ENCODE assay signal across 9 cellular contexts in the genomic region with DNA sequence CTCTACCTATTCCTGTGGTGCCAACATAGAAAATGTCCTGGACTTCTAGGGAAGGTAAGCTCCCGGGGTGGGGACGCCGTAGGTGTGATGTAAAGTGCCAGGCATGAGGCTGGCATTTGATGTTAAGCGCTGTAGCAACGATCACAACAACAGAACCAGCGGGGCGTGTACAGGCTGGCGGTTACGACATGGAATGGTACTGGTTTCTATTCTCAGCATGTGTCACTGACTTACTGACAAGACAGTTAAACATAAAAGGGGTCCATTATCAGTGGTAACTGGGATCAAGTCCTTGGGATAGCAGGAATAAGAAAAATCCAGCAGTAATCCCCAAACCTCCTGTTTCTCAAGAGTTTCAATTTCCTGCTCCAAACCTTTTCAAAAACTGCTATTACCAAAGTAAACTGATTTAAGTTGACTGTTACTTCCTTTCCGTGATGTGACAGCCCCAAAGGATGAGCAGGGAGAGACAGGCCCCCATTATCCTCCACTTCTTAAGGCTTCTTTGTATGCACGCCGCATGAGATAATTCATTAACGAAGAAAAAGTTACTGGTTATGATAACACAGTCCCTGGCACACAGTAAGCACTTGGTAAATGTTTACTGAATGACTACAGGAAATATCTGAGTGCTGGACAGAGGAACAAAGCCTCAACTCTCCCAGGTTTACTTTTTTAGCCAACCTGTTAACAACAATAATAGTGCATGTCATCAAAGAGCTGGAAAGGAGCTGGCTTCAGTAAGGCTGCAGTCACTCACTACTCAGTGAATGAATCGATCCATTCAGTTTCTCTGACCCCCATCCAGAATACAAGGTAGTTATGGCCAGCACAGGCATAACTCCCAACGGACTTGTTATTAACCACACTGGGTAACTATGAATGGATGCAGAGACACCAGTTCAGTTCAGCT. TPM values are rescaled to one million over a fixed set of nuclear protein-coding genes. Genes with fewer than 3 reads are reported as not detected.
DNase-seq lines count a peak whose midpoint lies in the region; ATAC-seq and TF ChIP-seq lines count a peak whose summit lies in the region.
"Had no signal": no experiment of that assay in that cellular context is flagged by ENCODE, and none has a peak within 500 bp of the region (broad histone marks: within the 10 kb centered on the region; RNA-seq: fewer than 3 reads in every experiment).

No MANE protein-coding gene starts in this region.

- no peaks in the 10 kb centered on the region for H3K27me3 Mint-ChIP-seq in glutamatergic neuron (ENCODE audit: unreplicated experiment)

- H3K4me1 ChIP-seq in breast epithelium, result peaks cover 0 to 14% of the 10 kb centered on the region in 2 donors

- no peaks in the 10 kb centered on the region for H3K36me3 ChIP-seq in breast epithelium

- TF ChIP-seq CTCF in breast epithelium (IDR thresholded peaks at IDR 0.05), result no peak
- no peak for TF ChIP-seq CTCF in glutamatergic neuron (IDR thresholded peaks at IDR 0.05; ENCODE audit: partially characterized antibody, unreplicated experiment)

- H3K4me3 Mint-ChIP-seq in stimulated activated effector memory CD8-positive, alpha-beta T cell treated with anti-CD3 and anti-CD28 coated beads, Interleukin-12 subunit alpha, Interleukin-12 subunit beta, amount 100 ng/mL, for 72 hours, result no peak overlapping the region
- no peak overlapping the region for H3K4me3 Mint-ChIP-seq in glutamatergic neuron (ENCODE audit: unreplicated experiment)
- H3K4me3 Mint-ChIP-seq: naive thymus-derived CD4-positive, alpha-beta T cell had no signal

- H3K9me3 Mint-ChIP-seq in stimulated activated effector memory CD8-positive, alpha-beta T cell treated with anti-CD3 and anti-CD28 coated beads, Interleukin-12 subunit alpha, Interleukin-12 subunit beta, amount 100 ng/mL, for 72 hours, result no peaks in the 10 kb centered on the region
- H3K9me3 Mint-ChIP-seq in glutamatergic neuron (ENCODE audit: unreplicated experiment), result no peaks in the 10 kb centered on the region
- H3K9me3 Mint-ChIP-seq: naive thymus-derived CD4-positive, alpha-beta T cell had no signal

- DNase-seq in LoVo (ENCODE audit: low spot score) (peak; percentile 68), breast epithelium (ENCODE audit: low spot score in 2 of 2) (peak in 1 of 2 donors; percentile 83), left kidney (ENCODE audit: low read depth, low spot score) (peak; percentile 71), glutamatergic neuron (no peak), NCI-H2171 treated with DMSO at 0.1 percent for 48 hours (lab: John Stamatoyannopoulos, UW) (no peak)
- no peak for DNase-seq in stimulated activated effector memory CD8-positive, alpha-beta T cell treated with anti-CD3 and anti-CD28 coated beads, Interleukin-12 subunit alpha, Interleukin-12 subunit beta, amount 100 ng/mL, for 72 hours (ENCODE audit: low spot score in 2 of 2)
- DNase-seq in activated effector memory CD4-positive, alpha-beta T cell treated with anti-CD3 and anti-CD28 coated beads, Interleukin-2, amount 50 U/mL, for 16 hours, result no peak
- DNase-seq: activated CD4-positive, CD25-positive, alpha-beta regulatory T cell; naive thymus-derived CD4-positive, alpha-beta T cell had no signal

- intact Hi-C loops in breast epithelium (cut with DNase I; ENCODE audit: low total_unique reads), result no loop called here

- peak overlapping the region in 1 of 3 donors; percentile 41 for H3K4me3 ChIP-seq in breast epithelium

- no peak for TF ChIP-seq POLR2A in breast epithelium (IDR thresholded peaks at IDR 0.05)

- no peaks in the 10 kb centered on the region for H3K27me3 ChIP-seq in breast epithelium

- H3K4me1 Mint-ChIP-seq in stimulated activated effector memory CD8-positive, alpha-beta T cell treated with anti-CD3 and anti-CD28 coated beads, Interleukin-12 subunit alpha, Interleukin-12 subunit beta, amount 100 ng/mL, for 72 hours, result peaks cover 61% of the 10 kb centered on the region
- no peaks in the 10 kb centered on the region for H3K4me1 Mint-ChIP-seq in glutamatergic neuron (ENCODE audit: low read depth, unreplicated experiment)

- peak overlapping the region; percentile 75 for H3K27ac Mint-ChIP-seq in stimulated activated effector memory CD8-positive, alpha-beta T cell treated with anti-CD3 and anti-CD28 coated beads, Interleukin-12 subunit alpha, Interleukin-12 subunit beta, amount 100 ng/mL, for 72 hours
- H3K27ac Mint-ChIP-seq in glutamatergic neuron (ENCODE audit: unreplicated experiment), result no peak overlapping the region

- no peaks in the 10 kb centered on the region for H3K9me3 ChIP-seq in breast epithelium

- peak overlapping the region; percentile 79 to 81 for H3K27ac ChIP-seq in breast epithelium

- peak; percentile 66 for ATAC-seq in stimulated activated effector memory CD8-positive, alpha-beta T cell treated with anti-CD3 and anti-CD28 coated beads, Interleukin-12 subunit alpha, Interleukin-12 subunit beta, amount 100 ng/mL, for 72 hours
- ATAC-seq: naive thymus-derived CD4-positive, alpha-beta T cell had no signal

- no peaks in the 10 kb centered on the region for H3K36me3 Mint-ChIP-seq in stimulated activated effector memory CD8-positive, alpha-beta T cell treated with anti-CD3 and anti-CD28 coated beads, Interleukin-12 subunit alpha, Interleukin-12 subunit beta, amount 100 ng/mL, for 72 hours
- H3K36me3 Mint-ChIP-seq in glutamatergic neuron (ENCODE audit: unreplicated experiment), result no peaks in the 10 kb centered on the region

RNA-seq across cellular contexts. Expression of a gene that starts 58.6 kb away (rescaled TPM):
- total RNA-seq in breast epithelium, result 100 to 1,000 TPM; 127 to 287 (median 167) TPM
- 0.98 TPM for total RNA-seq in glutamatergic neuron (ENCODE audit: unreplicated experiment)

Comparison
In these comparisons a context has a peak if more than half of its experiments do, and no peak if none do; other contexts are left out.
1. DNase-seq: peak in LoVo (single experiment) and left kidney (single experiment); none in stimulated activated effector memory CD8-positive, alpha-beta T cell treated with anti-CD3 and anti-CD28 coated beads, Interleukin-12 subunit alpha, Interleukin-12 subunit beta, amount 100 ng/mL, for 72 hours (0 of 2), glutamatergic neuron (single experiment), NCI-H2171 treated with DMSO at 0.1 percent for 48 hours (single experiment) and activated effector memory CD4-positive, alpha-beta T cell treated with anti-CD3 and anti-CD28 coated beads, Interleukin-2, amount 50 U/mL, for 16 hours (single experiment).
2. RNA of a gene that starts 58.6 kb away (total RNA-seq): 127 to 287 TPM in breast epithelium; 0.98 TPM in glutamatergic neuron (single experiment); every median in the first group is over 10 times any median in the second.